ENCODE assay signal across 9 cellular contexts in genomic region chr1:45552309-45552708, GRCh38. TPM values are rescaled to one million over a fixed set of nuclear protein-coding genes. Genes with fewer than 3 reads are reported as not detected.
A peak's percentile ranks its signal among the peaks of the same experiment; 100 is the strongest.
DNase-seq lines count a peak whose midpoint lies in the region; ATAC-seq, FAIRE-seq and TF ChIP-seq lines count a peak whose summit lies in the region.
"Had no signal": no experiment of that assay in that cellular context is flagged by ENCODE, and none has a peak within 500 bp of the region (broad histone marks: within the 10 kb centered on the region; RNA-seq: fewer than 3 reads in every experiment).

No MANE protein-coding gene starts in this region.

- H3K9me3 ChIP-seq in small intestine (ENCODE audit: control insufficient read depth, low read depth), result no peaks in the 10 kb centered on the region

- H3K4me1 ChIP-seq in small intestine (ENCODE audit: control insufficient read depth in 2 of 2, insufficient read depth in 1 of 2, low read depth in 1 of 2, low read length in 1 of 2), result peaks cover 0 to under 1% of the 10 kb centered on the region in 2 donors

- H3K27ac Mint-ChIP-seq in activated CD4-positive, alpha-beta T cell treated with anti-CD3 and anti-CD28 coated beads for 36 hours, result peak overlapping the region; percentile 56
- no peak overlapping the region for H3K27ac Mint-ChIP-seq in endothelial cell (ENCODE audit: unreplicated experiment)

- CTCF ChIA-PET in activated CD4-positive, alpha-beta T cell treated with anti-CD3 and anti-CD28 coated beads for 36 hours (lab: Charles Lee), result interaction anchor here (0.8 kb wide), 1 partner anchor 806 kb away, joined by 3 read pairs; no protein-coding TSS in a partner anchor

- no peaks in the 10 kb centered on the region for H3K27me3 Mint-ChIP-seq in activated CD4-positive, alpha-beta T cell treated with anti-CD3 and anti-CD28 coated beads for 36 hours
- H3K27me3 Mint-ChIP-seq in endothelial cell (ENCODE audit: unreplicated experiment), result no peaks in the 10 kb centered on the region

- H3K4me3 Mint-ChIP-seq in activated CD4-positive, alpha-beta T cell treated with anti-CD3 and anti-CD28 coated beads for 36 hours, result peak overlapping the region; percentile 94
- peak overlapping the region; percentile 22 for H3K4me3 Mint-ChIP-seq in endothelial cell (ENCODE audit: unreplicated experiment)

- H3K4me3 ChIP-seq in small intestine (ENCODE audit: low read depth in 1 of 2, low read length in 2 of 2), result peak overlapping the region in 1 of 2 donors; percentile 87

- intact Hi-C loops in activated CD4-positive, alpha-beta T cell treated with anti-CD3 and anti-CD28 coated beads for 36 hours (cut with DNase I, micrococcal nuclease), result no loop called here

- POLR2A ChIA-PET in activated CD4-positive, alpha-beta T cell treated with anti-CD3 and anti-CD28 coated beads for 36 hours (lab: Charles Lee), result interaction anchor here (1.1 kb wide), 1 partner anchor 30 kb away, joined by 7 read pairs; the partner anchor contains the start of gene PRDX1

- FAIRE-seq in small intestine (lab: Jason Lieb, UNC), result no peak
- FAIRE-seq in frontal cortex (lab: Jason Lieb, UNC), result no peak

- peaks cover 14% of the 10 kb centered on the region for H3K36me3 Mint-ChIP-seq in activated CD4-positive, alpha-beta T cell treated with anti-CD3 and anti-CD28 coated beads for 36 hours (ENCODE audit: low read depth)
- peaks cover 9% of the 10 kb centered on the region for H3K36me3 Mint-ChIP-seq in endothelial cell (ENCODE audit: low read depth, unreplicated experiment)

- no peaks in the 10 kb centered on the region for H3K9me3 Mint-ChIP-seq in activated CD4-positive, alpha-beta T cell treated with anti-CD3 and anti-CD28 coated beads for 36 hours (ENCODE audit: low read depth)
- no peaks in the 10 kb centered on the region for H3K9me3 Mint-ChIP-seq in endothelial cell (ENCODE audit: unreplicated experiment)

- H3K27me3 ChIP-seq in small intestine (ENCODE audit: control insufficient read depth in 2 of 2, insufficient read depth in 2 of 2, low read length in 2 of 2), result no peaks in the 10 kb centered on the region

- TF ChIP-seq CTCF in endothelial cell (IDR thresholded peaks at IDR 0.05; ENCODE audit: unreplicated experiment), result no peak

- 15 to 58% (median 38%) methylated on average over 1 of the region's 1 CpG for WGBS in small intestine, 3 donors

- no peak for ATAC-seq in activated CD4-positive, alpha-beta T cell treated with anti-CD3 and anti-CD28 coated beads for 36 hours
- no peak for ATAC-seq in HG02938 (IDR thresholded peaks at IDR 0.05; ENCODE audit: unreplicated experiment)

- peaks cover 15% of the 10 kb centered on the region for H3K4me1 Mint-ChIP-seq in activated CD4-positive, alpha-beta T cell treated with anti-CD3 and anti-CD28 coated beads for 36 hours
- peaks cover 19% of the 10 kb centered on the region for H3K4me1 Mint-ChIP-seq in endothelial cell (ENCODE audit: unreplicated experiment)

- H3K27ac ChIP-seq in small intestine (ENCODE audit: low read depth in 1 of 2, low read length in 1 of 2), result no peak overlapping the region

- peaks cover 0 to 5% of the 10 kb centered on the region in 2 donors for H3K36me3 ChIP-seq in small intestine (ENCODE audit: control insufficient read depth in 2 of 2, insufficient read depth in 2 of 2, low read length in 2 of 2)

- DNase-seq in activated CD4-positive, alpha-beta T cell treated with anti-CD3 and anti-CD28 coated beads for 36 hours, result peak; percentile 36
- DNase-seq in activated CD4-positive, alpha-beta T cell treated with anti-CD3 and anti-CD28 coated beads for 1 hour, result no peak
- DNase-seq in NCI-H69 (lab: John Stamatoyannopoulos, UW), result peak; percentile 84
- no peak for DNase-seq in endothelial cell (ENCODE audit: low spot score)
- DNase-seq in small intestine, result peak; percentile 84
- DNase-seq in frontal cortex (ENCODE audit: low spot score in 2 of 2), result no peak
- DNase-seq in epidermal melanocyte (ENCODE audit: insufficient read length, low spot score), result no peak
- DNase-seq: occipital lobe had no signal

RNA-seq across cellular contexts. Expression of gene AKR1A1, which starts 1.7 kb away (rescaled TPM):
- total RNA-seq in activated CD4-positive, alpha-beta T cell treated with anti-CD3 and anti-CD28 coated beads for 36 hours, result 100 to 1,000 TPM; 140 to 181 TPM
- total RNA-seq in endothelial cell (ENCODE audit: unreplicated experiment), result 125 TPM
- 100 to 1,000 TPM; 241 to 636 (median 364) TPM for polyA plus RNA-seq in small intestine
- total RNA-seq in frontal cortex, result 74.6 TPM

RNA-seq across cellular contexts. Expression of gene PRDX1, which starts 30.6 kb away (rescaled TPM):
- total RNA-seq in activated CD4-positive, alpha-beta T cell treated with anti-CD3 and anti-CD28 coated beads for 36 hours, result 100 to 1,000 TPM; 473 to 580 TPM
- 325 TPM for total RNA-seq in endothelial cell (ENCODE audit: unreplicated experiment)
- polyA plus RNA-seq in small intestine, result 1,000 to 10,000 TPM in 1 of 3 donors, 100 to 1,000 TPM in 2; 677 to 1,200 (median 884) TPM
- total RNA-seq in frontal cortex, result 217 TPM

RNA-seq across cellular contexts. Expression of gene NASP, which starts 31.5 kb away (rescaled TPM):
- 100 to 1,000 TPM; 228 to 282 TPM for total RNA-seq in activated CD4-positive, alpha-beta T cell treated with anti-CD3 and anti-CD28 coated beads for 36 hours
- total RNA-seq in endothelial cell (ENCODE audit: unreplicated experiment), result 149 TPM
- polyA plus RNA-seq in small intestine, result 100 to 1,000 TPM in 1 of 3 donors, 10 to 100 TPM in 2; 46.3 to 149 (median 60.5) TPM
- 59.5 TPM for total RNA-seq in frontal cortex

RNA-seq across cellular contexts. Expression of gene MMACHC, which starts 52.2 kb away (rescaled TPM):
- 1 to 10 TPM; 8.1 to 9.6 TPM for total RNA-seq in activated CD4-positive, alpha-beta T cell treated with anti-CD3 and anti-CD28 coated beads for 36 hours
- 5.8 TPM for total RNA-seq in endothelial cell (ENCODE audit: unreplicated experiment)
- 1 to 10 TPM; 1.3 to 8.8 (median 1.6) TPM for polyA plus RNA-seq in small intestine
- 2.0 TPM for total RNA-seq in frontal cortex

RNA-seq across cellular contexts. Expression of gene CCDC163, which starts 52.4 kb away (rescaled TPM):
- total RNA-seq in activated CD4-positive, alpha-beta T cell treated with anti-CD3 and anti-CD28 coated beads for 36 hours, result 1 to 10 TPM; 3.5 to 4.4 TPM
- total RNA-seq in endothelial cell (ENCODE audit: unreplicated experiment) (4.8 TPM), frontal cortex (under 0.01 TPM)
- 1 to 10 TPM in 2 of 3 donors, under 1 TPM in 1; 0.67 to 4.8 (median 1.6) TPM for polyA plus RNA-seq in small intestine
- total RNA-seq: occipital lobe had no signal

Comparison
In these comparisons a context has a peak if more than half of its experiments do, and no peak if none do; other contexts are left out.
1. DNase-seq: peak in activated CD4-positive, alpha-beta T cell treated with anti-CD3 and anti-CD28 coated beads for 36 hours (single experiment), NCI-H69 (single experiment) and small intestine (single experiment); none in activated CD4-positive, alpha-beta T cell treated with anti-CD3 and anti-CD28 coated beads for 1 hour (single experiment), endothelial cell (single experiment), frontal cortex (0 of 2) and epidermal melanocyte (single experiment).